ENCODE assay signal across 8 cellular contexts in the genomic region with DNA sequence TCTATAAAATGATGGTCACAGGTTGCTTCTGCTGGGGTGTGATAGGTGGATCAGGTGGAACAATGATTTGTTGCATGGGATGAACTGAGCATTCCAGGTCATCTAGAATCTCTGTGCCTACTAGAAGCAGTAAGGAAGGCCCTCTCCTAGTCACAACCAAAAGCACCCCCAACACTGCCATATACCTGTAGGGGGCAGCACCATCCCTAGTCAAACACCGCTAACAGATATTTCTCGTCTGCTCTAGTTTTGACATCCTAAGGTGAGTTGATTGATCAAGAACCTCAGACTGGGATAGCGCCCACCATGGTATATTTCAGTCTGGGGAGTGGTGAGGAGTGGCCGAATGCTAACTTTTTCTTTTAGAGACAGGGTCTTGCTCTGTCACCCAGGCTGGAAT.
A peak's percentile ranks its signal among the peaks of the same experiment; 100 is the strongest.
DNase-seq lines count a peak whose midpoint lies in the region; ATAC-seq, FAIRE-seq and TF ChIP-seq lines count a peak whose summit lies in the region.

No MANE protein-coding gene starts in this region.

- BruUV-seq in K562 (replicated peaks; lab: Mats Ljungman, UMichigan): no TSS peak

- H3K4me1 ChIP-seq in OCI-LY3 (ENCODE audit: low read length): no peaks in the 10 kb centered on the region
- no peaks in the 10 kb centered on the region for H3K4me1 ChIP-seq in K562 (replicated peaks in 1 of 2; ENCODE audit: control insufficient read depth in 2 of 2, insufficient read depth in 2 of 2, low read length in 2 of 2)
- no peaks in the 10 kb centered on the region for H3K4me1 ChIP-seq in pancreas
- no peaks in the 10 kb centered on the region for H3K4me1 ChIP-seq in gastroesophageal sphincter

- H3K4me3 ChIP-seq in AG04450 (ENCODE audit: low read depth, low read length) (no peak overlapping the region), OCI-LY3 (ENCODE audit: low read length) (no peak overlapping the region), K562 (no peak overlapping the region), pancreas (no peak overlapping the region), gastroesophageal sphincter (no peak overlapping the region)

- H3K36me3 ChIP-seq in OCI-LY3 (replicated peaks; ENCODE audit: low read depth, low read length) (no peaks in the 10 kb centered on the region), K562 (ENCODE audit: control insufficient read depth, insufficient read depth, low read length) (no peaks in the 10 kb centered on the region), pancreas (no peaks in the 10 kb centered on the region), gastroesophageal sphincter (no peaks in the 10 kb centered on the region)

- TF ChIP-seq EP300 in K562 (IDR thresholded peaks at IDR 0.05; ENCODE audit: low read length): no peak
- no peak for TF ChIP-seq EP300 in gastroesophageal sphincter (IDR thresholded peaks at IDR 0.05)

- no peaks in the 10 kb centered on the region for H3K9me1 ChIP-seq in K562 (ENCODE audit: control insufficient read depth, insufficient read depth, low read length)

- POLR2A ChIA-PET in AG04450 (lab: Yijun Ruan, JAX) (no interaction called here), K562 (lab: Yijun Ruan, JAX) (no interaction called here)

- no peak overlapping the region for H3K27ac ChIP-seq in AG04450 (ENCODE audit: low read depth, low read length)
- no peak overlapping the region for H3K27ac ChIP-seq in OCI-LY3 (ENCODE audit: low read length)
- no peak overlapping the region for H3K27ac ChIP-seq in K562 (ENCODE audit: extremely low read depth, low read depth, low read length)
- no peak overlapping the region for H3K27ac ChIP-seq in pancreas
- H3K27ac ChIP-seq in gastroesophageal sphincter: no peak overlapping the region

- 0% methylated on average over 4 of the region's 4 CpGs for WGBS in K562 (ENCODE audit: insufficient coverage, low coverage, missing lambda C conversion rate)
- WGBS in pancreas, 2 donors: 40 to 45% methylated on average over 4 of the region's 4 CpGs
- WGBS in gastroesophageal sphincter (ENCODE audit: low coverage in 1 of 2), 2 donors: 48% methylated on average over 4 of the region's 4 CpGs; no CpG with 5 or more reads in 1 of the 2 donors

- ATAC-seq in GM18907 (IDR thresholded peaks at IDR 0.05; ENCODE audit: unreplicated experiment): peak; percentile 56
- ATAC-seq in K562: peak; percentile 84
- peak in 3 of 4 donors; percentile 66 to 89 (median 78) for ATAC-seq in pancreas
- no peak for ATAC-seq in GM21381 (IDR thresholded peaks at IDR 0.05; ENCODE audit: unreplicated experiment)
- ATAC-seq in gastroesophageal sphincter: no peak

- H3K79me2 ChIP-seq in OCI-LY3 (ENCODE audit: low read length) (no peaks in the 10 kb centered on the region), K562 (ENCODE audit: control insufficient read depth, insufficient read depth, low read length) (no peaks in the 10 kb centered on the region)

- intact Hi-C loops in K562 (cut with micrococcal nuclease) (loop anchor here (1.0 to 2.0 kb wide), 2 partner anchors 56 to 156 kb away; no protein-coding TSS in a partner anchor), pancreas (cut with DNase I) (loop anchor here in 1 of 3 donors (10.0 kb wide), 1 partner anchor 150 kb away; no protein-coding TSS in a partner anchor)

- H3K9ac ChIP-seq in OCI-LY3 (ENCODE audit: low read length) (no peak overlapping the region), K562 (ENCODE audit: insufficient read depth in 1 of 2, low read depth in 2 of 2, low read length in 2 of 2) (no peak overlapping the region)

- H4K20me1 ChIP-seq in OCI-LY3 (ENCODE audit: insufficient read depth, low read length): no peaks in the 10 kb centered on the region
- 0 out of 2 replicates have a peak, but pooled peaks cover 2% of the 10 kb centered on the region for H4K20me1 ChIP-seq in K562 (replicated peaks; ENCODE audit: control insufficient read depth, insufficient read depth, low read length)

- peak; percentile 41 for TF ChIP-seq CTCF in AG04450 (IDR thresholded peaks at IDR 0.05; ENCODE audit: low read depth, low read length)
- TF ChIP-seq CTCF in OCI-LY3 (IDR thresholded peaks at IDR 0.05; ENCODE audit: low read depth, low read length): peak; percentile 45
- peak; percentile 52 to 60 (median 55) for TF ChIP-seq CTCF in K562 (IDR thresholded peaks at IDR 0.05 in 2 of 3, conservative IDR thresholded peaks at IDR 0.05 in 1 of 3; ENCODE audit: insufficient read depth in 2 of 3, low read depth in 1 of 3, low read length in 3 of 3)
- peak; percentile 21 to 36 (median 28) for TF ChIP-seq CTCF in pancreas (IDR thresholded peaks at IDR 0.05)
- TF ChIP-seq CTCF in gastroesophageal sphincter (IDR thresholded peaks at IDR 0.05): peak in 2 of 4 experiments; percentile 33 to 44

- TF ChIP-seq POLR2A in K562 (conservative IDR thresholded peaks at IDR 0.05): no peak
- no peak for TF ChIP-seq POLR2A in gastroesophageal sphincter (IDR thresholded peaks at IDR 0.05)

- in situ Hi-C loops in K562 (cut with MboI): no loop called here

- FAIRE-seq in K562 (lab: Jason Lieb, UNC) (peak; percentile 19), pancreas (lab: Jason Lieb, UNC) (no peak)

- DNase-seq in AG04450 (ENCODE audit: low read depth, low spot score) (no peak), K562 (ENCODE audit: extremely low read depth in 1 of 4, low spot score in 3 of 4) (peak; percentile 35 to 43 (median 41)), pancreas (peak in 4 of 6 donors; percentile 23 to 63 (median 54)), NOMO-1 treated with DMSO at 0.1 percent for 48 hours (lab: John Stamatoyannopoulos, UW; ENCODE audit: unreplicated experiment) (no peak)

- TF ChIP-seq RAD21 in K562 (CRISPR knock-in tag; conservative IDR thresholded peaks at IDR 0.05 in 1 of 2, IDR thresholded peaks at IDR 0.05 in 1 of 2): peak; percentile 24 to 43; a peak in 3 of 4 replicates

- H3K4me2 ChIP-seq in OCI-LY3 (ENCODE audit: low read length): no peak overlapping the region
- H3K4me2 ChIP-seq in K562 (ENCODE audit: insufficient read depth, low read length): no peak overlapping the region

- no peak overlapping the region for H2AFZ ChIP-seq in OCI-LY3 (ENCODE audit: low read depth, low read length)
- no peak overlapping the region for H2AFZ ChIP-seq in K562 (ENCODE audit: low read depth, low read length)

- H3K27me3 ChIP-seq in AG04450 (ENCODE audit: control insufficient read depth, insufficient read depth, low read length) (no peaks in the 10 kb centered on the region), OCI-LY3 (ENCODE audit: low read depth, low read length) (no peaks in the 10 kb centered on the region), K562 (ENCODE audit: control insufficient read depth in 2 of 2, insufficient read depth in 2 of 2, low read length in 2 of 2) (no peaks in the 10 kb centered on the region), pancreas (no peaks in the 10 kb centered on the region), gastroesophageal sphincter (no peaks in the 10 kb centered on the region)

- CTCF ChIA-PET in AG04450 (lab: Charles Lee): no interaction called here
- CTCF ChIA-PET in K562 (lab: Yijun Ruan, JAX; ENCODE audit: low intra/inter-chr PET ratio): interaction anchor here (1.3 kb wide), 1 partner anchor 56 kb away, joined by 5 read pairs; no protein-coding TSS in a partner anchor

- no peaks in the 10 kb centered on the region for H3K9me3 ChIP-seq in AG04450 (ENCODE audit: control insufficient read depth, insufficient read depth, low read length)
- H3K9me3 ChIP-seq in OCI-LY3 (ENCODE audit: insufficient read depth, low read length): no peaks in the 10 kb centered on the region
- no peaks in the 10 kb centered on the region for H3K9me3 ChIP-seq in K562 (replicated peaks; ENCODE audit: control insufficient read depth, insufficient read depth, low read depth, low read length)
- H3K9me3 ChIP-seq in pancreas: no peaks in the 10 kb centered on the region
- no peaks in the 10 kb centered on the region for H3K9me3 ChIP-seq in gastroesophageal sphincter

TF ChIP-seq in K562, 482 proteins besides CTCF, POLR2A, EP300 and RAD21:
- TF ChIP-seq RBM25 (IDR thresholded peaks at IDR 0.05; ENCODE audit: low read depth, low read length, severe bottlenecking) (no peak), SMC3 (conservative IDR thresholded peaks at IDR 0.05; ENCODE audit: insufficient read depth, low read depth, low read length) (0 out of 2 replicates have a peak, but pooled peaks have one; percentile 17)

Comparison
In these comparisons a context has a peak if more than half of its experiments do, and no peak if none do; other contexts are left out.
1. DNase-seq: peak in K562 (4 of 4) and pancreas (4 of 6); none in AG04450 (single experiment) and NOMO-1 treated with DMSO at 0.1 percent for 48 hours (single experiment).
2. ATAC-seq: peak in GM18907 (single experiment), K562 (single experiment) and pancreas (3 of 4); none in GM21381 (single experiment) and gastroesophageal sphincter (single experiment).